In genomic region chr7:113285411-113285810, GRCh38 we compare ENCODE assay signal across 18 cellular contexts.
"Had no signal": no experiment of that assay in that cellular context is flagged by ENCODE, and none has a peak within 500 bp of the region (broad histone marks: within the 10 kb centered on the region; RNA-seq: fewer than 3 reads in every experiment).

No MANE protein-coding gene starts in this region.

- H3K4me2 ChIP-seq: smooth muscle cell had no signal

- ATAC-seq: heart left ventricle; left ventricle myocardium superior; mucosa of descending colon; naive thymus-derived CD4-positive, alpha-beta T cell; pancreas; right lobe of liver; WTC11 had no signal

- DNase-seq: activated CD4-positive, alpha-beta memory T cell treated with anti-CD3 and anti-CD28 coated beads for 36 hours; activated CD4-positive, alpha-beta T cell treated with anti-CD3 and anti-CD28 coated beads for 4 hours; activated T-cell treated with anti-CD3 and anti-CD28 coated beads for 4 hours; amygdala; erythroblast; heart left ventricle; kidney glomerular epithelial cell; left ventricle myocardium superior; mesenchymal stem cell; mucosa of descending colon; naive thymus-derived CD4-positive, alpha-beta T cell; pancreas; right lobe of liver; stimulated activated CD4-positive, alpha-beta T cell treated with anti-CD3 and anti-CD28 coated beads, Interleukin-4, amount 100 ng/mL, for 1 hour; stomach had no signal

- H3K4me1 ChIP-seq: heart left ventricle, pancreas, right lobe of liver, stomach had no signal

- H3K4me3 ChIP-seq: coronary artery, heart left ventricle, mucosa of descending colon, pancreas, right lobe of liver, smooth muscle cell, stomach had no signal

- H3K36me3 ChIP-seq: heart left ventricle, pancreas, right lobe of liver, stomach had no signal

- H3K27me3 ChIP-seq: heart left ventricle, pancreas, right lobe of liver, stomach had no signal

- H3K9me3 ChIP-seq: heart left ventricle, mucosa of descending colon, pancreas, right lobe of liver, stomach had no signal

- H3K27ac ChIP-seq: coronary artery, heart left ventricle, pancreas, right lobe of liver, stomach had no signal
